Comparison of ENCODE assay signal across 10 cellular contexts in genomic region chr13:112029143-112029542, GRCh38. TPM values are rescaled to one million over a fixed set of nuclear protein-coding genes. Genes with fewer than 3 reads are reported as not detected.
"Had no signal": no experiment of that assay in that cellular context is flagged by ENCODE, and none has a peak within 500 bp of the region (broad histone marks: within the 10 kb centered on the region; RNA-seq: fewer than 3 reads in every experiment).

No MANE protein-coding gene starts in this region.

- H3K27ac ChIP-seq: GM23248 had no signal

- H2AFZ ChIP-seq: GM23248, GM23338 had no signal

- H3K9ac ChIP-seq: GM23248 had no signal

- H3K36me3 ChIP-seq: HAP-1 had no signal

- ATAC-seq: GM23338, HCT116 had no signal

- H3K4me2 ChIP-seq: GM23338 had no signal

- H3K9me3 ChIP-seq: HAP-1 had no signal

- H3K4me3 ChIP-seq: GM23248, GM23338, HAP-1 had no signal

- H3K4me1 ChIP-seq: HAP-1 had no signal

- DNase-seq: GM23248, GOT3, H7, H9, HCEC 1CT, HFFc6 had no signal

RNA-seq across cellular contexts. Expression of gene SOX1, which starts 37.8 kb away (rescaled TPM):
- total RNA-seq: GM23248, H4, H7, HFFc6 had no signal
- polyA plus RNA-seq: GM23248 had no signal
